ENCODE assay signal across 28 cellular contexts in the genomic region with DNA sequence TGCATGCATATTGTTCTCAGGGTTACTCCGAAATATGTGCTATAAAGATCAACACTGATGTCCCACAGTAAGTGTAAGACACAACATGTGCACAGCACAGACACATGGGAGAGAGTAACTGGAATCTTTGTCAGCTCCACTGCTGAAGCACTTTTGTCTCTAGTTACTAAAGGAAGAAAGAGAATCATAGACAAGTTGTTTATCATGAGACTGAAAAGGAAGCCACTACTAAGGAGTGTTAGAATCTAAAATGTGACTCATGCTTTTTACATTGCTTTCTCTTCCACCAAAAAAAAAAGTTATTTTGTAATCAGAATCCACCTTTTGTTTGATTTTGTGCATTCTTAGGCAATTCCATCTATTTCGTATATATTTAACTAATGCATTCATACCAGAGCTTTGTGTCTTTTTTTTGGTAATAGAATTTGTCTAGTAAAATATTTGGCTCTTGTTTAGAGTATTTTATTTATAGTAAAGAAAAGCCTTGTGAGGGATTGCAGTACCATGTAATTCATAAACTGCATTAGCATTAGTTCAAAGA.
A peak's percentile ranks its signal among the peaks of the same experiment; 100 is the strongest.
DNase-seq lines count a peak whose midpoint lies in the region; ATAC-seq and TF ChIP-seq lines count a peak whose summit lies in the region.
"Had no signal": no experiment of that assay in that cellular context is flagged by ENCODE, and none has a peak within 500 bp of the region (broad histone marks: within the 10 kb centered on the region; RNA-seq: fewer than 3 reads in every experiment).

No MANE protein-coding gene starts in this region.

- no peaks in the 10 kb centered on the region for H3K27me3 ChIP-seq in adipocyte (replicated peaks; ENCODE audit: control insufficient read depth, insufficient read depth, low read length)
- no peaks in the 10 kb centered on the region for H3K27me3 ChIP-seq in effector memory CD4-positive, alpha-beta T cell (replicated peaks; ENCODE audit: control insufficient read depth, insufficient read depth, low read length, poor library complexity, severe bottlenecking)
- H3K27me3 ChIP-seq: dorsolateral prefrontal cortex, ovary, suprapubic skin had no signal

- no peak for ATAC-seq in GM21825 (IDR thresholded peaks at IDR 0.05; ENCODE audit: unreplicated experiment)
- ATAC-seq: lower lobe of right lung, Right ventricle myocardium inferior had no signal

- peaks cover 18% of the 10 kb centered on the region; the same call in 1 of the 2 replicates for H3K36me3 Mint-ChIP-seq in HFFc6 (ENCODE audit: low read depth)
- H3K36me3 Mint-ChIP-seq: activated naive CD8-positive, alpha-beta T cell treated with anti-CD3 and anti-CD28 coated beads, Interleukin-2, amount 10 ng/mL, durations not matched to agents 7 days and 5 days had no signal

- H3K4me3 Mint-ChIP-seq in HFFc6, result peak overlapping the region; percentile 66
- H3K4me3 Mint-ChIP-seq: activated naive CD8-positive, alpha-beta T cell treated with anti-CD3 and anti-CD28 coated beads, Interleukin-2, amount 10 ng/mL, durations not matched to agents 7 days and 5 days; activated T-cell treated with anti-CD3 and anti-CD28 coated beads, Interleukin-2, amount 50 U/mL, for 24 hours; nephron progenitor cell had no signal

- peak; percentile 19 for DNase-seq in HFFc6
- DNase-seq in adipocyte (ENCODE audit: low read depth), result peak; percentile 47
- DNase-seq in fibroblast of mammary gland (ENCODE audit: low read depth), result peak; percentile 47
- DNase-seq in middle frontal gyrus (ENCODE audit: extremely low spot score, low spot score), result no peak
- no peak for DNase-seq in effector memory CD4-positive, alpha-beta T cell
- no peak for DNase-seq in NK-92 (lab: John Stamatoyannopoulos, UW; ENCODE audit: unreplicated experiment)
- DNase-seq: activated gamma-delta T cell treated with Interleukin-2 at 50 U/mL for 16 hours; activated naive CD8-positive, alpha-beta T cell treated with anti-CD3 and anti-CD28 coated beads, Interleukin-2, amount 10 ng/mL, durations not matched to agents 7 days and 5 days; activated T-cell treated with anti-CD3 and anti-CD28 coated beads, Interleukin-2, amount 50 U/mL, for 24 hours; C1 segment of cervical spinal cord; dorsolateral prefrontal cortex; GDM1; head of caudate nucleus; lower lobe of right lung; NCI-H1092 treated with DMSO at 0.1 percent for 48 hours; NCI-H1930; NCI-H524 treated with DMSO at 0.1 percent for 48 hours; nephron progenitor cell; NK-92 treated with Interleukin-12 subunit alpha and Interleukin-12 subunit beta, amount 100 ng/mL, for 24 hours; ovary; PC-9; retina; stimulated activated naive CD4-positive, alpha-beta T cell; T-helper 2 cell had no signal

- peak overlapping the region; percentile 6 for H3K27ac ChIP-seq in mesodermal cell (ENCODE audit: low read depth, low read length, severe bottlenecking)
- H3K27ac ChIP-seq in effector memory CD4-positive, alpha-beta T cell (ENCODE audit: insufficient read depth, low read length, poor library complexity, severe bottlenecking), result no peak overlapping the region
- H3K27ac ChIP-seq: dorsolateral prefrontal cortex, lower lobe of right lung, ovary, PC-9, suprapubic skin had no signal

- no peaks in the 10 kb centered on the region for H3K27me3 Mint-ChIP-seq in HFFc6 (ENCODE audit: insufficient read depth)
- H3K27me3 Mint-ChIP-seq: activated naive CD8-positive, alpha-beta T cell treated with anti-CD3 and anti-CD28 coated beads, Interleukin-2, amount 10 ng/mL, durations not matched to agents 7 days and 5 days; activated T-cell treated with anti-CD3 and anti-CD28 coated beads, Interleukin-2, amount 50 U/mL, for 24 hours had no signal

- no peaks in the 10 kb centered on the region for H3K9me3 Mint-ChIP-seq in HFFc6
- H3K9me3 Mint-ChIP-seq: activated naive CD8-positive, alpha-beta T cell treated with anti-CD3 and anti-CD28 coated beads, Interleukin-2, amount 10 ng/mL, durations not matched to agents 7 days and 5 days; activated T-cell treated with anti-CD3 and anti-CD28 coated beads, Interleukin-2, amount 50 U/mL, for 24 hours; nephron progenitor cell had no signal

- H3K9me3 ChIP-seq in adipocyte (ENCODE audit: control insufficient read depth, low read length) (no peaks in the 10 kb centered on the region), mesodermal cell (ENCODE audit: control insufficient read depth, low read length) (no peaks in the 10 kb centered on the region)
- H3K9me3 ChIP-seq in effector memory CD4-positive, alpha-beta T cell (ENCODE audit: control insufficient read depth, low read length), result no peaks in the 10 kb centered on the region
- H3K9me3 ChIP-seq: lower lobe of right lung, ovary, suprapubic skin had no signal

- H3K27ac Mint-ChIP-seq in HFFc6, result peak overlapping the region; percentile 82
- H3K27ac Mint-ChIP-seq: activated naive CD8-positive, alpha-beta T cell treated with anti-CD3 and anti-CD28 coated beads, Interleukin-2, amount 10 ng/mL, durations not matched to agents 7 days and 5 days; activated T-cell treated with anti-CD3 and anti-CD28 coated beads, Interleukin-2, amount 50 U/mL, for 24 hours; nephron progenitor cell had no signal

- no peak overlapping the region for H3K9ac ChIP-seq in adipocyte (ENCODE audit: low read length)

- H3K4me3 ChIP-seq in adipocyte (ENCODE audit: low read length) (no peak overlapping the region), fibroblast of mammary gland (ENCODE audit: control insufficient read depth, low read depth, low read length) (no peak overlapping the region), mesodermal cell (ENCODE audit: extremely low read depth, insufficient read depth, low read length, poor library complexity, severe bottlenecking) (no peak overlapping the region)
- no peak overlapping the region for H3K4me3 ChIP-seq in effector memory CD4-positive, alpha-beta T cell (ENCODE audit: insufficient read depth, low read depth, low read length, poor library complexity, severe bottlenecking)
- H3K4me3 ChIP-seq: dorsolateral prefrontal cortex, lower lobe of right lung, ovary, PC-9, suprapubic skin had no signal

- H3K36me3 ChIP-seq in adipocyte (ENCODE audit: control insufficient read depth, insufficient read depth, low read length, severe bottlenecking), result no peaks in the 10 kb centered on the region
- H3K36me3 ChIP-seq in mesodermal cell (ENCODE audit: control insufficient read depth, insufficient read depth, low read length), result no peaks in the 10 kb centered on the region
- H3K36me3 ChIP-seq in effector memory CD4-positive, alpha-beta T cell (ENCODE audit: control insufficient read depth, insufficient read depth, low read length), result no peaks in the 10 kb centered on the region
- H3K36me3 ChIP-seq: lower lobe of right lung, ovary, suprapubic skin had no signal

- WGBS in mesodermal cell (ENCODE audit: insufficient coverage in 2 of 2), 2 experiments, result 78% methylated on average over 1 of the region's 2 CpGs; no CpG with 5 or more reads in 1 of the 2 experiments

- H3K4me1 ChIP-seq in adipocyte (ENCODE audit: control insufficient read depth, insufficient read depth, low read length), result peaks cover 4% of the 10 kb centered on the region
- peaks cover 3% of the 10 kb centered on the region for H3K4me1 ChIP-seq in mesodermal cell (ENCODE audit: control insufficient read depth, insufficient read depth, low read length, poor library complexity, severe bottlenecking)
- no peaks in the 10 kb centered on the region for H3K4me1 ChIP-seq in effector memory CD4-positive, alpha-beta T cell (ENCODE audit: control insufficient read depth, insufficient read depth, low read length, poor library complexity, severe bottlenecking)
- H3K4me1 ChIP-seq: lower lobe of right lung, suprapubic skin had no signal

- peaks cover 48% of the 10 kb centered on the region for H3K4me1 Mint-ChIP-seq in HFFc6 (ENCODE audit: low read depth)
- H3K4me1 Mint-ChIP-seq: activated naive CD8-positive, alpha-beta T cell treated with anti-CD3 and anti-CD28 coated beads, Interleukin-2, amount 10 ng/mL, durations not matched to agents 7 days and 5 days had no signal

- TF ChIP-seq CTCF in HFFc6 (IDR thresholded peaks at IDR 0.05) (no peak), fibroblast of mammary gland (conservative IDR thresholded peaks at IDR 0.05; ENCODE audit: control insufficient read depth, insufficient read depth, low read depth, low read length) (no peak)

Comparison
In these comparisons a context has a peak if more than half of its experiments do, and no peak if none do; other contexts are left out.
1. DNase-seq: peak in HFFc6 (single experiment), adipocyte (single experiment) and fibroblast of mammary gland (single experiment); none in middle frontal gyrus (single experiment), effector memory CD4-positive, alpha-beta T cell (0 of 3) and NK-92 (single experiment).